In the genomic region with DNA sequence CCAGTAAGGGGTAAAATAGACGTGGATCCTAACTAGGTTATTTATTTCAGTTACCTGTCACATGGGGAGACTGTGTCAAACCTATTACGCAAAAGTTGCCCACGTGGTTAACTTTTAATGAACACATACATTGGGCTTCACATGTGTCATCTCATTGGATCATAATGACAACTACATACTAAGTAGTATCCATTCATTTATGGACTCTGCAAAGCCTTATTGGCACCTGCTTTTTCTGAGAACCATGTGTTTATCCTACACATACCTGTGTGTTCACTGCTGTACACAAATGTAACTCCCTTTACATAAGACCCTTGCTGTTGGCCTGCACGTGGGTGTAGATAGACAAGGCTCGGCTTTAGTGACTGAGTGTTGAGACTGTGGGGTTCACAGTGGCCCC, we compare ENCODE assay signal across 31 cellular contexts. TPM values are rescaled to one million over a fixed set of nuclear protein-coding genes. Genes with fewer than 3 reads are reported as not detected.
"Had no signal": no experiment of that assay in that cellular context is flagged by ENCODE, and none has a peak within 500 bp of the region (broad histone marks: within the 10 kb centered on the region; RNA-seq: fewer than 3 reads in every experiment).

No MANE protein-coding gene starts in this region.

- DNase-seq: stimulated activated CD4-positive, alpha-beta T cell treated with anti-CD3 and anti-CD28 coated beads, Interleukin-2, amount 100 ng/mL, for 48 hours; stimulated activated CD4-positive, alpha-beta T cell treated with anti-CD3 and anti-CD28 coated beads, Interleukin-4, amount 100 ng/mL, for 1 hour; stimulated activated CD4-positive, alpha-beta T cell treated with anti-CD3 and anti-CD28 coated beads, Interleukin-4, amount 100 ng/mL, for 24 hours; stimulated activated CD4-positive, alpha-beta T cell treated with anti-CD3 and anti-CD28 coated beads, Interleukin-4, amount 100 ng/mL, for 4 hours; stimulated activated CD8-positive, alpha-beta memory T cell treated with anti-CD3 and anti-CD28 coated beads, Interleukin-4, amount 100 ng/mL, for 48 hours; stimulated activated naive B cell treated with anti-CD40 and anti-IgM and Interleukin-4, amounts not matched to agents 10 μg/mL and 1 μg/mL and 100 μg/mL, for 72 hours; stimulated activated naive CD4-positive, alpha-beta T cell; stimulated activated naive CD4-positive, alpha-beta T cell treated with Interleukin-2 at 50 U/mL for 16 hours; stimulated activated naive CD8-positive, alpha-beta T cell treated with anti-CD3 and anti-CD28 coated beads, Interleukin-15, amount 100 ng/mL, for 72 hours; stimulated activated naive CD8-positive, alpha-beta T cell treated with anti-CD3 and anti-CD28 coated beads, Interleukin-15, Interleukin-2, amounts not matched to agents 100 U/mL and 50 U/mL, for 24 hours; stomach; substantia nigra; testis; thyroid gland; transverse colon; trophoblast cell; upper lobe of left lung; upper lobe of right lung; uterus had no signal

- H3K27me3 ChIP-seq: testis, thyroid gland, tibial nerve, upper lobe of left lung, upper lobe of right lung, uterus, vagina had no signal

- H3K4me1 ChIP-seq: stomach, suprapubic skin, testis, thyroid gland, tibial artery, tibial nerve, transverse colon, upper lobe of left lung, upper lobe of right lung, uterus, vagina had no signal

- H3K36me3 ChIP-seq: stomach, suprapubic skin, thoracic aorta, thyroid gland, tibial artery, tibial nerve, transverse colon, upper lobe of left lung, upper lobe of right lung, uterus, vagina had no signal

- H3K9me3 ChIP-seq: stomach, suprapubic skin, testis, thoracic aorta, thyroid gland, tibial artery, tibial nerve, transverse colon, upper lobe of left lung, upper lobe of right lung, uterus, vagina had no signal

- ATAC-seq: stimulated activated effector memory CD8-positive, alpha-beta T cell treated with anti-CD3 and anti-CD28 coated beads, Interleukin-12 subunit alpha, Interleukin-12 subunit beta, amount 100 ng/mL, for 72 hours; stimulated activated memory B cell treated with anti-CD40 and anti-IgM and Interleukin-4, amounts not matched to agents 10 μg/mL and 1 μg/mL and 100 μg/mL, for 72 hours; stimulated activated naive B cell treated with anti-CD40 and anti-IgM and Interleukin-4, amounts not matched to agents 10 μg/mL and 1 μg/mL and 100 μg/mL, for 72 hours; stimulated activated naive CD8-positive, alpha-beta T cell treated with anti-CD3 and anti-CD28 coated beads, Interleukin-15, amount 100 ng/mL, for 72 hours; stimulated activated naive CD8-positive, alpha-beta T cell treated with anti-CD3 and anti-CD28 coated beads, Interleukin-15, Interleukin-2, amounts not matched to agents 100 U/mL and 50 U/mL, for 24 hours; upper lobe of right lung had no signal

- H3K4me3 ChIP-seq: stomach, suprapubic skin, testis, thoracic aorta, thyroid gland, tibial artery, tibial nerve, transverse colon, upper lobe of left lung, upper lobe of right lung, uterus, vagina had no signal

- H3K27ac ChIP-seq: stomach, suprapubic skin, testis, thoracic aorta, thyroid gland, tibial artery, tibial nerve, transverse colon, upper lobe of left lung, upper lobe of right lung, uterus, vagina had no signal

- FAIRE-seq: urothelium cell line had no signal

RNA-seq across cellular contexts. Expression of gene BPIFA1, which starts 5.1 kb away (rescaled TPM):
- total RNA-seq: subcutaneous adipose tissue, suprapubic skin, temporal lobe, testis, thoracic aorta, thyroid gland, tibial nerve, transverse colon, upper lobe of right lung, ureter, urinary bladder, uterus, vagina had no signal
- polyA plus RNA-seq: stomach, urinary bladder had no signal

RNA-seq across cellular contexts. Expression of gene BPIFA3, which starts 23.8 kb away (rescaled TPM):
- total RNA-seq: stomach, subcutaneous adipose tissue, suprapubic skin, temporal lobe, thoracic aorta, thyroid gland, tibial nerve, transverse colon, upper lobe of left lung, upper lobe of right lung, ureter, urinary bladder, uterus, vagina had no signal
- polyA plus RNA-seq: stomach, urinary bladder had no signal

RNA-seq across cellular contexts. Expression of gene BPIFB1, which starts 42.1 kb away (rescaled TPM):
- total RNA-seq: subcutaneous adipose tissue, suprapubic skin, temporal lobe, thoracic aorta, thyroid gland, tibial nerve, transverse colon, urinary bladder, vagina had no signal
- polyA plus RNA-seq: urinary bladder had no signal
